ENCODE assay signal across 26 cellular contexts in the genomic region with DNA sequence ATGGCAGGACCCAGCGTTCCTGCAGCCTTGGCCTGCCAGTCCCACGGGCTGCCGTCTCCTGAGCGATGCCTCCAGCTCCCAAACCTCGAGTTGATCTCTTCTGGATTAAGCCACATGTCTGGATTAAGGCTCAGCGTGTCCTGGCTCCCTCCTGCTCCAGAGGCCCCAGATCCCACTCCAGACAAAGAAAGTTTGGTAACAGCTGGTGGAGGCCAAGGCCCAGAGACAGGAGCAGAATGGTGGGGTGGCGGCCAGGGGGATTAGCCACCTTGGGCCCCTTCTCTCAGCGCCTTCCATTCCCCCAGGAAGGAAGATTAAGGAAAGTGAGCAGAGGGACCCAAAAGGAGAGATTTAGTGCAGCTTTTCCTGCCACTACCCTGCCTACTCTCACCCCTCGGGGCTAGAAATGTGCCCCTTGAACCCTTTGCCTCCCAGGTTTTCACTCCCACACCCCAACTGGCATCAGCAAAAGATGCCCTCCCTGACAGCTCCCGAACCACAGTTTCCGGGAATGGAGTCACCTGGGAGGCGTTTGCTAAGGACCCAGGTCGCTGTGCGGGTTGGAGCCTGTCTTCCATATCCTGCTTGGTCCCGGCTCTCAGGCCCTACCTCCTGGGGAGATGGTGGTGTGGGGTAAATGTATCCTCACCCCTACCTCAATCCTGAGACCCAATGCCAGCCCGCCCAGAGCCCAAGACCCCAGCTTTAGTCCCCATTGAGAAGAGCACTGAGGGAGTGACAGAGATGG. TPM values are rescaled to one million over a fixed set of nuclear protein-coding genes. Genes with fewer than 3 reads are reported as not detected.
"Had no signal": no experiment of that assay in that cellular context is flagged by ENCODE, and none has a peak within 500 bp of the region (broad histone marks: within the 10 kb centered on the region; RNA-seq: fewer than 3 reads in every experiment).

No MANE protein-coding gene starts in this region.

- ATAC-seq: activated CD4-positive, CD25-positive, alpha-beta regulatory T cell treated with anti-CD3 and anti-CD28 coated beads, Interleukin-2, amount 50 U/mL, for 24 hours; activated CD8-positive, alpha-beta T cell treated with anti-CD3 and anti-CD28 coated beads for 36 hours; activated naive CD4-positive, alpha-beta T cell treated with anti-CD3 and anti-CD28 coated beads, Interleukin-2, amount 50 U/mL, for 72 hours; gastroesophageal sphincter; heart left ventricle; left colon; mucosa of descending colon; right lobe of liver; stimulated activated memory B cell treated with anti-CD40 and anti-IgM and Interleukin-4, amounts not matched to agents 10 μg/mL and 1 μg/mL and 100 μg/mL, for 72 hours; T-helper 17 cell had no signal

- DNase-seq: activated CD4-positive, alpha-beta T cell treated with anti-CD3 and anti-CD28 coated beads, Interleukin-2, amount 10 ng/mL, durations not matched to agents 24 days and 14 days; activated CD8-positive, alpha-beta T cell treated with anti-CD3 and anti-CD28 coated beads for 36 hours; activated gamma-delta T cell treated with Interleukin-2 at 50 U/mL for 16 hours; aorta; central memory CD4-positive, alpha-beta T cell; dermis blood vessel endothelial cell; effector CD8-positive, alpha-beta T cell; heart left ventricle; left colon; mesendoderm; mucosa of descending colon; nephron progenitor cell; occipital lobe; right lobe of liver; stimulated activated CD4-positive, alpha-beta T cell treated with anti-CD3 and anti-CD28 coated beads, Interleukin-2, amount 100 ng/mL, for 24 hours; T-helper 17 cell; trophoblast cell had no signal

- H3K9me3 ChIP-seq: gastroesophageal sphincter, heart left ventricle, mucosa of descending colon, right lobe of liver, vagina had no signal

- H3K9me3 Mint-ChIP-seq: activated CD4-positive, alpha-beta T cell treated with anti-CD3 and anti-CD28 coated beads, Interleukin-2, amount 10 ng/mL, durations not matched to agents 24 days and 14 days; activated CD8-positive, alpha-beta T cell treated with anti-CD3 and anti-CD28 coated beads for 36 hours; activated naive CD4-positive, alpha-beta T cell treated with anti-CD3 and anti-CD28 coated beads, Interleukin-2, amount 50 U/mL, for 72 hours; activated T-helper 1 cell treated with anti-CD3 and anti-CD28 coated beads, Interleukin-12 subunit alpha, Interleukin-12 subunit beta, Interleukin-2, Interleukin-4 antibody, amounts not matched to agents 30 ng/mL and 10 ng/mL and 1 ng/mL, durations not matched to agents 14 hours and 24 hours and 36 hours; brain; nephron progenitor cell; stimulated activated memory B cell treated with anti-CD40 and anti-IgM and Interleukin-4, amounts not matched to agents 10 μg/mL and 1 μg/mL and 100 μg/mL, for 72 hours had no signal

- H3K4me3 Mint-ChIP-seq: activated CD4-positive, alpha-beta T cell treated with anti-CD3 and anti-CD28 coated beads, Interleukin-2, amount 10 ng/mL, durations not matched to agents 24 days and 14 days; activated CD8-positive, alpha-beta T cell treated with anti-CD3 and anti-CD28 coated beads for 36 hours; activated T-helper 1 cell treated with anti-CD3 and anti-CD28 coated beads, Interleukin-12 subunit alpha, Interleukin-12 subunit beta, Interleukin-2, Interleukin-4 antibody, amounts not matched to agents 30 ng/mL and 10 ng/mL and 1 ng/mL, durations not matched to agents 14 hours and 24 hours and 36 hours; brain; nephron progenitor cell; stimulated activated memory B cell treated with anti-CD40 and anti-IgM and Interleukin-4, amounts not matched to agents 10 μg/mL and 1 μg/mL and 100 μg/mL, for 72 hours; T-helper 17 cell had no signal

- H3K27me3 ChIP-seq: gastroesophageal sphincter, heart left ventricle, right lobe of liver, vagina had no signal

- H3K36me3 Mint-ChIP-seq: activated naive CD4-positive, alpha-beta T cell treated with anti-CD3 and anti-CD28 coated beads, Interleukin-2, amount 50 U/mL, for 72 hours; brain; stimulated activated memory B cell treated with anti-CD40 and anti-IgM and Interleukin-4, amounts not matched to agents 10 μg/mL and 1 μg/mL and 100 μg/mL, for 72 hours had no signal

- H3K27ac Mint-ChIP-seq: activated CD4-positive, alpha-beta T cell treated with anti-CD3 and anti-CD28 coated beads, Interleukin-2, amount 10 ng/mL, durations not matched to agents 24 days and 14 days; activated CD8-positive, alpha-beta T cell treated with anti-CD3 and anti-CD28 coated beads for 36 hours; activated T-helper 1 cell treated with anti-CD3 and anti-CD28 coated beads, Interleukin-12 subunit alpha, Interleukin-12 subunit beta, Interleukin-2, Interleukin-4 antibody, amounts not matched to agents 30 ng/mL and 10 ng/mL and 1 ng/mL, durations not matched to agents 14 hours and 24 hours and 36 hours; nephron progenitor cell; stimulated activated memory B cell treated with anti-CD40 and anti-IgM and Interleukin-4, amounts not matched to agents 10 μg/mL and 1 μg/mL and 100 μg/mL, for 72 hours; T-helper 17 cell had no signal

- H3K36me3 ChIP-seq: gastroesophageal sphincter, heart left ventricle, right lobe of liver, vagina had no signal

- H3K27me3 Mint-ChIP-seq: activated CD4-positive, alpha-beta T cell treated with anti-CD3 and anti-CD28 coated beads, Interleukin-2, amount 10 ng/mL, durations not matched to agents 24 days and 14 days; activated CD8-positive, alpha-beta T cell treated with anti-CD3 and anti-CD28 coated beads for 36 hours had no signal

- H3K4me3 ChIP-seq: gastroesophageal sphincter, heart left ventricle, mucosa of descending colon, right lobe of liver, skin epidermis, vagina had no signal

- H3K27ac ChIP-seq: gastroesophageal sphincter, heart left ventricle, right lobe of liver, skin epidermis, vagina had no signal

RNA-seq across cellular contexts. Expression of gene SPDEF, which starts 6.9 kb away (rescaled TPM):
- total RNA-seq: activated CD4-positive, alpha-beta T cell treated with anti-CD3 and anti-CD28 coated beads, Interleukin-2, amount 10 ng/mL, durations not matched to agents 24 days and 14 days; activated CD8-positive, alpha-beta T cell treated with anti-CD3 and anti-CD28 coated beads for 36 hours; activated T-helper 1 cell treated with anti-CD3 and anti-CD28 coated beads, Interleukin-12 subunit alpha, Interleukin-12 subunit beta, Interleukin-2, Interleukin-4 antibody, amounts not matched to agents 30 ng/mL and 10 ng/mL and 1 ng/mL, durations not matched to agents 14 hours and 24 hours and 36 hours; occipital lobe; right lobe of liver; temporal lobe; vagina had no signal
